ENCODE assay signal across 9 cellular contexts in the genomic region with DNA sequence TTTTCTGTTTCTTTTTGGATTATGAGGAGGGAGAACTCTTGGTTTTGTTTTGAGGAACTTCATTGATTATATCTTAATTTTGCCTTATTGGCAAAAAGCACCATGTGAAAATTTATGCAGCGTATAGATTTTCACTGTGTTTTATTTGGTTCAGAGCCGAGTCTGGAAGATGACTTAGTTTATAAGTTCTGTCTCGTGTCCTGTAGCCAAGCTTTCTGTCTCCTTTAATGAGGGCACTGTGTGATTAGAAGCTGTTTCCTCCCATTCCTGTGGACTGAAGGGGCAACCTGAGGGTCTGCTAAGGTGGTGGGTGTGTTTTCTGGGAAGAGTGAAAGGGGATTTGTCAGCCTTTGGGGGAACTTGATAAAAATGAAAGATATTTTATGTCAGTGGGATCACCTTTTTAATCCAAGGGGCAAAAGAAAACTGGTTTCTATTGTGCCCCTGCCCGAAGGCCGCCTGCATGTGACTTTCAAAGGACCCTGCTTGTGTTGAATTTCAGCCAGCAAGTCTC.
DNase-seq lines count a peak whose midpoint lies in the region; ATAC-seq and TF ChIP-seq lines count a peak whose summit lies in the region.
"Had no signal": no experiment of that assay in that cellular context is flagged by ENCODE, and none has a peak within 500 bp of the region (broad histone marks: within the 10 kb centered on the region; RNA-seq: fewer than 3 reads in every experiment).

No MANE protein-coding gene starts in this region.

- CTCF ChIA-PET in IMR-90 (lab: Yijun Ruan, JAX), result no interaction called here

- peak overlapping the region; percentile 98 for H2BK5ac ChIP-seq in IMR-90 (ENCODE audit: low read depth, low read length, poor library complexity, severe bottlenecking)

- in situ Hi-C loops in IMR-90 (cut with MboI; ENCODE audit: low sequenced_read_pairs), result no loop called here

- TF ChIP-seq CTCF in IMR-90 (conservative IDR thresholded peaks at IDR 0.05; ENCODE audit: low read depth, low read length) (no peak), colonic mucosa (IDR thresholded peaks at IDR 0.05) (no peak), lung (IDR thresholded peaks at IDR 0.05; ENCODE audit: control extremely low read depth, extremely low read depth) (no peak)

- H4K8ac ChIP-seq in IMR-90 (ENCODE audit: low read depth in 2 of 2, low read length in 2 of 2), result peak overlapping the region; percentile 95 to 96

- intact Hi-C loops in IMR-90 (cut with micrococcal nuclease) (loop anchor here (5.0 kb wide), 1 partner anchor 133 kb away; no protein-coding TSS in a partner anchor), colonic mucosa (cut with DNase I) (no loop called here)

- no peak overlapping the region for H2AFZ ChIP-seq in IMR-90 (replicated peaks; ENCODE audit: low read length, poor library complexity)

- H3K36me3 ChIP-seq in IMR-90 (ENCODE audit: control insufficient read depth, insufficient read depth, low read length) (peaks cover 4% of the 10 kb centered on the region; the same call in 1 of the 2 replicates), colonic mucosa (no peaks in the 10 kb centered on the region), lung (ENCODE audit: control insufficient read depth in 2 of 2, insufficient read depth in 2 of 2, low read length in 2 of 2) (no peaks in the 10 kb centered on the region), subcutaneous abdominal adipose tissue (ENCODE audit: control insufficient read depth in 5 of 5, insufficient read depth in 5 of 5, low read length in 5 of 5) (no peaks in the 10 kb centered on the region)

- H2BK20ac ChIP-seq in IMR-90 (ENCODE audit: low read depth, low read length), result peak overlapping the region; percentile 97

- no peaks in the 10 kb centered on the region for H3K9me3 ChIP-seq in IMR-90 (ENCODE audit: control insufficient read depth, insufficient read depth, low read length)
- no peaks in the 10 kb centered on the region for H3K9me3 ChIP-seq in colonic mucosa
- H3K9me3 ChIP-seq in lung (ENCODE audit: control insufficient read depth in 2 of 2, insufficient read depth in 1 of 2, low read length in 1 of 2), result no peaks in the 10 kb centered on the region
- H3K9me3 ChIP-seq in subcutaneous abdominal adipose tissue (ENCODE audit: control insufficient read depth in 5 of 5, low read length in 5 of 5), result no peaks in the 10 kb centered on the region

- peak overlapping the region; percentile 97 for H2AK5ac ChIP-seq in IMR-90 (ENCODE audit: low read depth, low read length)

- H3K4ac ChIP-seq in IMR-90 (ENCODE audit: low read depth, low read length), result peak overlapping the region; percentile 97

- peaks cover 11 to 65% of the 10 kb centered on the region in 2 experiments; a peak in 3 of 4 replicates for H3K79me1 ChIP-seq in IMR-90 (ENCODE audit: low read depth in 1 of 2, low read length in 2 of 2)

- H3K27me3 ChIP-seq in IMR-90 (ENCODE audit: control insufficient read depth, insufficient read depth, low read length) (no peaks in the 10 kb centered on the region), colonic mucosa (no peaks in the 10 kb centered on the region), lung (ENCODE audit: control insufficient read depth, insufficient read depth) (no peaks in the 10 kb centered on the region), subcutaneous abdominal adipose tissue (ENCODE audit: control insufficient read depth in 5 of 5, insufficient read depth in 4 of 5, low read length in 5 of 5) (no peaks in the 10 kb centered on the region)

- dilution Hi-C loops in IMR-90 (cut with HindIII; ENCODE audit: low sequenced_read_pairs, unreplicated experiment), result no loop called here

- no TSS peak for BruUV-seq in IMR-90 (replicated peaks; lab: Mats Ljungman, UMichigan)

- peak overlapping the region; percentile 93 for H3K4me2 ChIP-seq in IMR-90 (ENCODE audit: low read depth, low read length)

- peaks cover 31% of the 10 kb centered on the region for H3K4me1 ChIP-seq in IMR-90 (ENCODE audit: control insufficient read depth, insufficient read depth, low read length)
- no peaks in the 10 kb centered on the region for H3K4me1 ChIP-seq in colonic mucosa
- H3K4me1 ChIP-seq in lung (ENCODE audit: control insufficient read depth in 2 of 2, insufficient read depth in 2 of 2, low read length in 2 of 2), result peaks cover 16 to 33% of the 10 kb centered on the region in 2 donors
- peaks cover 1 to 24% (median 12%) of the 10 kb centered on the region in 5 donors for H3K4me1 ChIP-seq in subcutaneous abdominal adipose tissue (ENCODE audit: control insufficient read depth in 5 of 5, insufficient read depth in 5 of 5, low read length in 5 of 5)

- peaks cover 54% of the 10 kb centered on the region for H4K20me1 ChIP-seq in IMR-90 (ENCODE audit: insufficient read depth, low read length)

- peak overlapping the region; percentile 77; the same call in 2 of the 3 replicates for H2BK15ac ChIP-seq in IMR-90 (ENCODE audit: low read depth, low read length)

- H2AK9ac ChIP-seq in IMR-90 (replicated peaks; ENCODE audit: low read depth, low read length, poor library complexity), result peak overlapping the region; percentile 69

- peaks cover 12% of the 10 kb centered on the region for H3K9me1 ChIP-seq in IMR-90 (ENCODE audit: insufficient read depth, low read length)

- POLR2A ChIA-PET in IMR-90 (lab: Charles Lee; ENCODE audit: unreplicated experiment), result no interaction called here

- peak overlapping the region; percentile 7; the same call in 1 of the 2 replicates for H3K4me3 ChIP-seq in IMR-90 (ENCODE audit: insufficient read depth, low read depth, low read length)
- H3K4me3 ChIP-seq in colonic mucosa, result no peak overlapping the region
- no peak overlapping the region for H3K4me3 ChIP-seq in lung
- H3K4me3 ChIP-seq in subcutaneous abdominal adipose tissue (ENCODE audit: low read depth in 1 of 5, low read length in 5 of 5), result peak overlapping the region in 1 of 5 donors; percentile 16

- TF ChIP-seq POLR2A in IMR-90 (IDR thresholded peaks at IDR 0.05; ENCODE audit: low read depth, low read length), result no peak
- no peak for TF ChIP-seq POLR2A in GM18505 (IDR thresholded peaks at IDR 0.05; ENCODE audit: borderline replicate concordance, extremely low read depth, insufficient read depth, insufficient read length)

- WGBS in IMR-90 (ENCODE audit: extremely low coverage in 2 of 2, insufficient read length in 1 of 2), 2 experiments, result no CpG with 5 or more reads among the region's 5 CpGs
- WGBS in lung, 2 donors, result 36 to 51% methylated on average over 5 of the region's 5 CpGs

- H3K9ac ChIP-seq in IMR-90 (ENCODE audit: low read depth, low read length) (peak overlapping the region; percentile 97), colonic mucosa (ENCODE audit: low read depth in 2 of 2, low read length in 2 of 2) (no peak overlapping the region), subcutaneous abdominal adipose tissue (ENCODE audit: low read length in 5 of 5) (peak overlapping the region in 1 of 5 donors; percentile 9)

- peak overlapping the region; percentile 98 for H4K5ac ChIP-seq in IMR-90 (ENCODE audit: low read depth, low read length)

- no peak for TF ChIP-seq RAD21 in IMR-90 (IDR thresholded peaks at IDR 0.05; ENCODE audit: low read length)

- DNase-seq in IMR-90, result no peak
- DNase-seq in colonic mucosa, result no peak
- DNase-seq in lung (ENCODE audit: low spot score), result no peak
- no peak for DNase-seq in NCI-H526 (lab: John Stamatoyannopoulos, UW)
- no peak for DNase-seq in activated effector memory CD4-positive, alpha-beta T cell treated with Interleukin-2 at 50 U/mL for 16 hours
- DNase-seq: SW 1271 had no signal

- ATAC-seq in IMR-90 (ENCODE audit: low read depth) (no peak), lung (ENCODE audit: insufficient read depth, low FRiP score) (no peak), GM18511 (IDR thresholded peaks at IDR 0.05; ENCODE audit: unreplicated experiment) (no peak), GM18505 (IDR thresholded peaks at IDR 0.05; ENCODE audit: unreplicated experiment) (no peak)

- H3K18ac ChIP-seq in IMR-90 (ENCODE audit: low read depth, low read length), result peak overlapping the region; percentile 98

- peak overlapping the region; percentile 98 for H3K56ac ChIP-seq in IMR-90 (ENCODE audit: extremely low read depth, insufficient read depth, low read length)

- peak overlapping the region; percentile 98 for H3K14ac ChIP-seq in IMR-90 (replicated peaks; ENCODE audit: low read depth, low read length)

- peak overlapping the region; percentile 99 for H4K91ac ChIP-seq in IMR-90 (ENCODE audit: insufficient read depth, low read depth, low read length)

- peak overlapping the region; percentile 98 for H3K27ac ChIP-seq in IMR-90 (ENCODE audit: insufficient read depth, low read length)
- H3K27ac ChIP-seq in colonic mucosa, result peak overlapping the region; percentile 41
- peak overlapping the region; percentile 80 to 90 for H3K27ac ChIP-seq in lung (ENCODE audit: low read depth in 1 of 2, low read length in 1 of 2)
- H3K27ac ChIP-seq in subcutaneous abdominal adipose tissue (ENCODE audit: low read depth, low read length), result peak overlapping the region; percentile 65

- peak overlapping the region; percentile 98 for H3K23ac ChIP-seq in IMR-90 (ENCODE audit: low read depth, low read length)

- H2BK120ac ChIP-seq in IMR-90 (ENCODE audit: low read depth, low read length), result peak overlapping the region; percentile 99

TF ChIP-seq in IMR-90, 13 proteins besides CTCF, POLR2A, EP300 and RAD21 (continues in another document):
- TF ChIP-seq CEBPB (IDR thresholded peaks at IDR 0.05; ENCODE audit: low read depth, low read length), result no peak
- TF ChIP-seq FOS (IDR thresholded peaks at IDR 0.05; ENCODE audit: low read depth, low read length), result no peak
- no peak for TF ChIP-seq MAZ (IDR thresholded peaks at IDR 0.05; ENCODE audit: borderline replicate concordance, low read depth, low read length)
- no peak for TF ChIP-seq RCOR1 (IDR thresholded peaks at IDR 0.05; ENCODE audit: insufficient replicate concordance, low read length)
- no peak for TF ChIP-seq RFX5 (IDR thresholded peaks at IDR 0.05; ENCODE audit: low read depth, low read length)
- no peak for TF ChIP-seq NFE2L2 (IDR thresholded peaks at IDR 0.05; ENCODE audit: low read depth, low read length)
- TF ChIP-seq, protein P1, sequence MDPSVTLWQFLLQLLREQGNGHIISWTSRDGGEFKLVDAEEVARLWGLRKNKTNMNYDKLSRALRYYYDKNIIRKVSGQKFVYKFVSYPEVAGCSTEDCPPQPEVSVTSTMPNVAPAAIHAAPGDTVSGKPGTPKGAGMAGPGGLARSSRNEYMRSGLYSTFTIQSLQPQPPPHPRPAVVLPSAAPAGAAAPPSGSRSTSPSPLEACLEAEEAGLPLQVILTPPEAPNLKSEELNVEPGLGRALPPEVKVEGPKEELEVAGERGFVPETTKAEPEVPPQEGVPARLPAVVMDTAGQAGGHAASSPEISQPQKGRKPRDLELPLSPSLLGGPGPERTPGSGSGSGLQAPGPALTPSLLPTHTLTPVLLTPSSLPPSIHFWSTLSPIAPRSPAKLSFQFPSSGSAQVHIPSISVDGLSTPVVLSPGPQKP (IDR thresholded peaks at IDR 0.05; ENCODE audit: borderline replicate concordance, low read depth, low read length), result no peak
- TF ChIP-seq MAFK (IDR thresholded peaks at IDR 0.05; ENCODE audit: low read depth, low read length), result no peak
- TF ChIP-seq CHD1 (IDR thresholded peaks at IDR 0.05; ENCODE audit: low read depth, low read length), result no peak
- no peak for TF ChIP-seq SMC3 (IDR thresholded peaks at IDR 0.05; ENCODE audit: low read depth, low read length)
- TF ChIP-seq MXI1 (IDR thresholded peaks at IDR 0.05; ENCODE audit: borderline replicate concordance, low read depth, low read length), result no peak

Comparison
In these comparisons a context has a peak if more than half of its experiments do, and no peak if none do; other contexts are left out.
1. H3K27ac ChIP-seq: peak in every context shown above with its lines; median percentile 98 in IMR-90; 85 in lung; 65 in subcutaneous abdominal adipose tissue; 41 in colonic mucosa.